In genomic region chr14:94600148-94600545, GRCh38 we compare ENCODE assay signal across 18 cellular contexts. TPM values are rescaled to one million over a fixed set of nuclear protein-coding genes. Genes with fewer than 3 reads are reported as not detected.
A peak's percentile ranks its signal among the peaks of the same experiment; 100 is the strongest.
DNase-seq lines count a peak whose midpoint lies in the region; ATAC-seq and TF ChIP-seq lines count a peak whose summit lies in the region.
"Had no signal": no experiment of that assay in that cellular context is flagged by ENCODE, and none has a peak within 500 bp of the region (broad histone marks: within the 10 kb centered on the region; RNA-seq: fewer than 3 reads in every experiment).

No MANE protein-coding gene starts in this region.

- peaks cover 7% of the 10 kb centered on the region for H3K4me1 Mint-ChIP-seq in endothelial cell (ENCODE audit: unreplicated experiment)
- H3K4me1 Mint-ChIP-seq: central memory CD8-positive, alpha-beta T cell had no signal

- H3K4me3 ChIP-seq in SJSA1 (no peak overlapping the region), esophagus muscularis mucosa (no peak overlapping the region), ovary (no peak overlapping the region), transverse colon (no peak overlapping the region)
- H3K4me3 ChIP-seq: lower lobe of right lung, neural progenitor cell had no signal

- H3K36me3 Mint-ChIP-seq in endothelial cell (ENCODE audit: low read depth, unreplicated experiment): no peaks in the 10 kb centered on the region
- H3K36me3 Mint-ChIP-seq: activated naive CD4-positive, alpha-beta T cell treated with anti-CD3 and anti-CD28 coated beads, Interleukin-2, amount 50 U/mL, for 72 hours; neural progenitor cell had no signal

- in situ Hi-C loops in transverse colon (cut with MboI; ENCODE audit: low pct_ligation_motif_present in 1 of 4, low pct_unique_long_range_greater_than_20kb in 1 of 4, low sequenced_read_pairs in 3 of 4): no loop called here

- no peak overlapping the region for H3K4me3 Mint-ChIP-seq in endothelial cell (ENCODE audit: unreplicated experiment)
- H3K4me3 Mint-ChIP-seq: central memory CD8-positive, alpha-beta T cell; neural progenitor cell; T-helper 17 cell had no signal

- TF ChIP-seq EP300 in esophagus muscularis mucosa (IDR thresholded peaks at IDR 0.05) (no peak), ovary (IDR thresholded peaks at IDR 0.05) (no peak), transverse colon (IDR thresholded peaks at IDR 0.05; ENCODE audit: low read depth) (no peak)

- TF ChIP-seq POLR2A in esophagus muscularis mucosa (IDR thresholded peaks at IDR 0.05; ENCODE audit: low read depth): no peak
- TF ChIP-seq POLR2A in ovary (IDR thresholded peaks at IDR 0.05): no peak
- no peak for TF ChIP-seq POLR2A in transverse colon (IDR thresholded peaks at IDR 0.05)

- TF ChIP-seq CTCF in esophagus muscularis mucosa (IDR thresholded peaks at IDR 0.05) (no peak), ovary (IDR thresholded peaks at IDR 0.05) (no peak), transverse colon (IDR thresholded peaks at IDR 0.05) (no peak), endothelial cell (IDR thresholded peaks at IDR 0.05; ENCODE audit: unreplicated experiment) (no peak)

- DNase-seq in SJSA1 (ENCODE audit: low read depth in 1 of 2, low spot score in 2 of 2): peak in 1 of 2 experiments; percentile 49
- DNase-seq in esophagus muscularis mucosa (ENCODE audit: extremely low spot score): no peak
- DNase-seq in ovary: peak in 4 of 5 donors; percentile 26 to 56 (median 54)
- DNase-seq in transverse colon: no peak
- no peak for DNase-seq in endothelial cell (ENCODE audit: low spot score)
- DNase-seq: activated CD4-positive, alpha-beta T cell treated with anti-CD3 and anti-CD28 coated beads for 1 hour; activated T-cell treated with anti-CD3 and anti-CD28 coated beads for 4 hours; hippocampal formation; lower lobe of right lung; NCI-H2081; NCI-H69; T-helper 17 cell had no signal

- H3K27me3 ChIP-seq in SJSA1 (replicated peaks) (no peaks in the 10 kb centered on the region), esophagus muscularis mucosa (no peaks in the 10 kb centered on the region), ovary (no peaks in the 10 kb centered on the region), transverse colon (no peaks in the 10 kb centered on the region)
- H3K27me3 ChIP-seq: neural progenitor cell had no signal

- no peaks in the 10 kb centered on the region for H3K9me3 Mint-ChIP-seq in endothelial cell (ENCODE audit: unreplicated experiment)
- H3K9me3 Mint-ChIP-seq: activated naive CD4-positive, alpha-beta T cell treated with anti-CD3 and anti-CD28 coated beads, Interleukin-2, amount 50 U/mL, for 72 hours; central memory CD8-positive, alpha-beta T cell; neural progenitor cell had no signal

- no peaks in the 10 kb centered on the region for H3K36me3 ChIP-seq in SJSA1
- no peaks in the 10 kb centered on the region for H3K36me3 ChIP-seq in esophagus muscularis mucosa
- H3K36me3 ChIP-seq in ovary: no peaks in the 10 kb centered on the region
- H3K36me3 ChIP-seq in transverse colon: no peaks in the 10 kb centered on the region
- H3K36me3 ChIP-seq: lower lobe of right lung, neural progenitor cell had no signal

- H3K9me3 ChIP-seq in SJSA1 (replicated peaks) (no peaks in the 10 kb centered on the region), esophagus muscularis mucosa (no peaks in the 10 kb centered on the region), ovary (no peaks in the 10 kb centered on the region), transverse colon (no peaks in the 10 kb centered on the region)
- H3K9me3 ChIP-seq: lower lobe of right lung had no signal

- H3K27ac Mint-ChIP-seq in endothelial cell (ENCODE audit: unreplicated experiment): no peak overlapping the region
- H3K27ac Mint-ChIP-seq: T-helper 17 cell had no signal

- peaks cover 48% of the 10 kb centered on the region for H3K4me1 ChIP-seq in SJSA1 (replicated peaks)
- H3K4me1 ChIP-seq in esophagus muscularis mucosa: peaks cover 40 to 54% (median 48%) of the 10 kb centered on the region in 4 donors
- H3K4me1 ChIP-seq in ovary (ENCODE audit: insufficient read depth): peaks cover 42% of the 10 kb centered on the region
- H3K4me1 ChIP-seq in transverse colon: peaks cover 14 to 37% (median 19%) of the 10 kb centered on the region in 4 donors
- H3K4me1 ChIP-seq: neural progenitor cell had no signal

- peaks cover 2% of the 10 kb centered on the region for H3K27me3 Mint-ChIP-seq in endothelial cell (ENCODE audit: unreplicated experiment)

- H3K27ac ChIP-seq in SJSA1 (peak overlapping the region; percentile 96), esophagus muscularis mucosa (replicated peaks in 1 of 4) (peak overlapping the region; percentile 74 to 79 (median 76)), ovary (peak overlapping the region; percentile 54 to 86), transverse colon (peak overlapping the region; percentile 73 to 78 (median 76))
- H3K27ac ChIP-seq: lower lobe of right lung, neural progenitor cell had no signal

- intact Hi-C loops in esophagus muscularis mucosa (cut with DNase I) (no loop called here), ovary (cut with DNase I) (no loop called here), transverse colon (cut with DNase I; ENCODE audit: low total_unique reads) (no loop called here)

- WGBS in esophagus muscularis mucosa: 90% methylated on average over 11 of the region's 11 CpGs
- 80 to 86% (median 80%) methylated on average over 11 of the region's 11 CpGs for WGBS in ovary, 3 donors
- WGBS in transverse colon (ENCODE audit: low coverage in 1 of 2), 2 donors: 89% methylated on average over 3 to 11 of the region's 11 CpGs

- no peak for ATAC-seq in GM21381 (IDR thresholded peaks at IDR 0.05; ENCODE audit: unreplicated experiment)
- ATAC-seq in GM18909 (IDR thresholded peaks at IDR 0.05; ENCODE audit: poor library complexity, unreplicated experiment): no peak
- ATAC-seq: activated naive CD4-positive, alpha-beta T cell treated with anti-CD3 and anti-CD28 coated beads, Interleukin-2, amount 50 U/mL, for 72 hours; T-helper 17 cell had no signal

RNA-seq across cellular contexts. Expression of gene SERPINA3, which starts 12.0 kb away (rescaled TPM):
- 0.13 and 0.95 TPM in 2 replicates for total RNA-seq in SJSA1 (2014; rRNA removed; shearing (Covaris generic))
- total RNA-seq in esophagus muscularis mucosa: 100 to 1,000 TPM in 3 of 4 donors, 10 to 100 TPM in 1; 71.8 to 284 (median 255) TPM
- total RNA-seq in ovary: 100 to 1,000 TPM in 5 of 7 donors, 10 to 100 TPM in 2; 49.6 to 291 (median 259) TPM
- 100 to 1,000 TPM in 1 of 2 donors, 10 to 100 TPM in 1; 97.4 to 212 TPM for polyA plus RNA-seq in ovary
- 10 to 100 TPM; 16.0 to 72.7 (median 22.6) TPM for total RNA-seq in transverse colon
- total RNA-seq in endothelial cell (ENCODE audit: unreplicated experiment): not detected
- total RNA-seq: activated naive CD4-positive, alpha-beta T cell treated with anti-CD3 and anti-CD28 coated beads, Interleukin-2, amount 50 U/mL, for 72 hours; T-helper 17 cell had no signal

RNA-seq across cellular contexts. Expression of gene SERPINA5, which starts 18.9 kb away (rescaled TPM):
- 0.42 TPM in 1 of 2 replicates, not detected in the other for total RNA-seq in SJSA1 (2014; rRNA removed; shearing (Covaris generic))
- 1 to 10 TPM; 2.1 to 5.1 (median 3.7) TPM for total RNA-seq in esophagus muscularis mucosa
- 10 to 100 TPM in 6 of 7 donors, 1 to 10 TPM in 1; 8.3 to 66.2 (median 23.8) TPM for total RNA-seq in ovary
- 10 to 100 TPM; 21.5 to 27.9 TPM for polyA plus RNA-seq in ovary
- 10 to 100 TPM in 1 of 4 donors, 1 to 10 TPM in 1, under 1 TPM in 1, not detected in 1; 0.32 to 37.6 (median 1.5) TPM for total RNA-seq in transverse colon
- total RNA-seq in endothelial cell (ENCODE audit: unreplicated experiment): 0.26 TPM
- total RNA-seq: activated naive CD4-positive, alpha-beta T cell treated with anti-CD3 and anti-CD28 coated beads, Interleukin-2, amount 50 U/mL, for 72 hours; T-helper 17 cell; temporal lobe had no signal

RNA-seq across cellular contexts. Expression of gene SERPINA4, which starts 38.9 kb away (rescaled TPM):
- not detected in 2 replicates for total RNA-seq in SJSA1 (2014; rRNA removed; shearing (Covaris generic))
- not detected for total RNA-seq in esophagus muscularis mucosa
- total RNA-seq in ovary: under 1 TPM in 4 of 7 donors, not detected in 3; 0.11 to 0.22 (median 0.15) TPM
- polyA plus RNA-seq in ovary: not detected
- total RNA-seq in transverse colon: not detected
- not detected for total RNA-seq in endothelial cell (ENCODE audit: unreplicated experiment)
- total RNA-seq: activated naive CD4-positive, alpha-beta T cell treated with anti-CD3 and anti-CD28 coated beads, Interleukin-2, amount 50 U/mL, for 72 hours; lower lobe of right lung; T-helper 17 cell; temporal lobe had no signal

Comparison
In these comparisons a context has a peak if more than half of its experiments do, and no peak if none do; other contexts are left out.
1. DNase-seq: peak in ovary (4 of 5); none in esophagus muscularis mucosa (single experiment), transverse colon (single experiment) and endothelial cell (single experiment).
2. Peak in every context shown above with its lines, with median percentiles within 50 percentile points of each other: H3K27ac ChIP-seq.